ENCODE assay signal across 11 cellular contexts in genomic region chr4:105058177-105058812, GRCh38.
DNase-seq lines count a peak whose midpoint lies in the region; ATAC-seq, FAIRE-seq and TF ChIP-seq lines count a peak whose summit lies in the region.
"Had no signal": no experiment of that assay in that cellular context is flagged by ENCODE, and none has a peak within 500 bp of the region (broad histone marks: within the 10 kb centered on the region; RNA-seq: fewer than 3 reads in every experiment).

No MANE protein-coding gene starts in this region.

- H3K27me3 Mint-ChIP-seq in CD14-positive monocyte (ENCODE audit: low read depth in 3 of 3) (peaks cover 0 to 3% (median 0%) of the 10 kb centered on the region in 3 donors), activated B cell treated with CpG ODN at 0.5 μM for 24 hours (no peaks in the 10 kb centered on the region)

- intact Hi-C loops in CD14-positive monocyte (cut with micrococcal nuclease), result loop anchor here (5.0 to 10.0 kb wide), 3 partner anchors 49 to 89 kb away; partner anchors contain the start of gene TET2 (in 1 of the 2)
- intact Hi-C loops in activated B cell treated with CpG ODN at 0.5 μM for 24 hours (cut with micrococcal nuclease), result loop anchor here (10.0 kb wide), 1 partner anchor 53 kb away; no protein-coding TSS in a partner anchor

- peaks cover 78% of the 10 kb centered on the region for H3K4me1 Mint-ChIP-seq in CD14-positive monocyte
- peaks cover 46% of the 10 kb centered on the region for H3K4me1 Mint-ChIP-seq in activated B cell treated with CpG ODN at 0.5 μM for 24 hours

- no peaks in the 10 kb centered on the region for H3K36me3 Mint-ChIP-seq in CD14-positive monocyte
- no peaks in the 10 kb centered on the region for H3K36me3 Mint-ChIP-seq in activated B cell treated with CpG ODN at 0.5 μM for 24 hours (ENCODE audit: low read depth)

- ATAC-seq in activated B cell treated with CpG ODN at 0.5 μM for 24 hours (ENCODE audit: low read depth), result no peak
- ATAC-seq in GM21526 (IDR thresholded peaks at IDR 0.05; ENCODE audit: low FRiP score, unreplicated experiment), result no peak
- no peak for ATAC-seq in GM18907 (IDR thresholded peaks at IDR 0.05; ENCODE audit: unreplicated experiment)

- peak; percentile 38 for FAIRE-seq in H54 (lab: Jason Lieb, UNC)

- no peak for DNase-seq in CD14-positive monocyte (ENCODE audit: low spot score)
- no peak for DNase-seq in H54 (ENCODE audit: insufficient read length, low spot score)
- no peak for DNase-seq in activated B cell treated with CpG ODN at 0.5 μM for 24 hours
- DNase-seq in glomerular visceral epithelial cell (ENCODE audit: extremely low spot score), result peak; percentile 45
- DNase-seq in DMS79 (lab: John Stamatoyannopoulos, UW), result no peak
- no peak for DNase-seq in NCI-H128 (lab: John Stamatoyannopoulos, UW; ENCODE audit: unreplicated experiment)
- DNase-seq: activated CD4-positive, alpha-beta T cell treated with anti-CD3 and anti-CD28 coated beads for 4 hours; NCI-H1436; Peyer's patch had no signal

- CTCF ChIA-PET in activated B cell treated with CpG ODN at 0.5 μM for 24 hours (lab: Charles Lee), result no interaction called here

- TF ChIP-seq CTCF in CD14-positive monocyte (IDR thresholded peaks at IDR 0.05) (no peak), activated B cell treated with CpG ODN at 0.5 μM for 24 hours (IDR thresholded peaks at IDR 0.05) (no peak)

- no peak for TF ChIP-seq POLR2A in H54 (IDR thresholded peaks at IDR 0.05; ENCODE audit: low read depth, low read length)

- POLR2A ChIA-PET in activated B cell treated with CpG ODN at 0.5 μM for 24 hours (lab: Charles Lee), result interaction anchor here (0.9 to 1.0 kb wide), 2 partner anchors 415 to 416 kb away, joined by 3 read pairs; partner anchors contain the start of gene PPA2

- peaks cover 0 to 2% (median 0%) of the 10 kb centered on the region in 7 donors for H3K9me3 Mint-ChIP-seq in CD14-positive monocyte
- H3K9me3 Mint-ChIP-seq in activated B cell treated with CpG ODN at 0.5 μM for 24 hours, result no peaks in the 10 kb centered on the region

- H3K27ac Mint-ChIP-seq in CD14-positive monocyte, result peak overlapping the region; percentile 97 to 100 (median 99)
- H3K27ac Mint-ChIP-seq in activated B cell treated with CpG ODN at 0.5 μM for 24 hours, result peak overlapping the region; percentile 48

- peak overlapping the region; percentile 10 to 69 for H3K4me3 Mint-ChIP-seq in CD14-positive monocyte
- H3K4me3 Mint-ChIP-seq in activated B cell treated with CpG ODN at 0.5 μM for 24 hours, result peak overlapping the region; percentile 1
